ENCODE assay signal across 12 cellular contexts in the genomic region with DNA sequence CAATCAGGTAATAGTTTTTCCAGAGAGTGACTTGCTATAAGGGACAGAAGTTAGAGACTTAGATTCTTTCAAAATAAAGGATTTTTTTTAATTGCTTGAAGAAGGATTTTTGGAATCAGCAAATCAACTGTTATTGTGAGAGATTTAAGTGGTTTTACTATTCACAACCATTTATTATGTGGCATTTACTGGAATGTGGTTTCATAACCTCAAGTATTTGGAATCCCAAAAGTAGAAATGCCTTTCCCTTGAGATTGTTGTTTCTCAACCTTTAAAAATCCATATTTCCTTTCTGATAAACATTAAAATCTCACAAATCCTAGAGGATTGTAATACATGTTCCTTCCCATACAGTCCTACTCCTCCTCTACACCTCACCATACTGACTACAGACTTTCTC. TPM values are rescaled to one million over a fixed set of nuclear protein-coding genes. Genes with fewer than 3 reads are reported as not detected.
DNase-seq lines count a peak whose midpoint lies in the region; ATAC-seq and TF ChIP-seq lines count a peak whose summit lies in the region.
"Had no signal": no experiment of that assay in that cellular context is flagged by ENCODE, and none has a peak within 500 bp of the region (broad histone marks: within the 10 kb centered on the region; RNA-seq: fewer than 3 reads in every experiment).

No MANE protein-coding gene starts in this region.

- peak overlapping the region; percentile 12 for H3K4me2 ChIP-seq in Karpas-422 (ENCODE audit: low read depth, low read length, poor library complexity, severe bottlenecking)
- H3K4me2 ChIP-seq: neural progenitor cell had no signal

- H3K27ac Mint-ChIP-seq in CD14-positive monocyte (peak overlapping the region; percentile 84 to 94 (median 93)), MCF 10A (ENCODE audit: low read depth, unreplicated experiment) (peak overlapping the region; percentile 67)
- H3K27ac Mint-ChIP-seq in natural killer cell treated with Interleukin-12 subunit alpha and Interleukin-12 subunit beta and Interleukin-15 and Interleukin-18, amount 100 ng/mL, for 72 hours: peak overlapping the region; percentile 98 to 99
- H3K27ac Mint-ChIP-seq: neural progenitor cell, type B pancreatic cell had no signal

- CTCF ChIA-PET in MCF 10A (lab: Yijun Ruan, JAX): no interaction called here

- H3K9me3 ChIP-seq in Karpas-422 (ENCODE audit: low read length) (no peaks in the 10 kb centered on the region), adrenal gland (replicated peaks in 1 of 3) (no peaks in the 10 kb centered on the region)

- peak overlapping the region in 1 of 2 donors; percentile 70 for H3K4me3 Mint-ChIP-seq in CD14-positive monocyte
- H3K4me3 Mint-ChIP-seq in MCF 10A (ENCODE audit: unreplicated experiment): no peak overlapping the region
- peak overlapping the region; percentile 95 for H3K4me3 Mint-ChIP-seq in natural killer cell treated with Interleukin-12 subunit alpha and Interleukin-12 subunit beta and Interleukin-15 and Interleukin-18, amount 100 ng/mL, for 72 hours
- H3K4me3 Mint-ChIP-seq: neural progenitor cell, type B pancreatic cell had no signal

- H3K36me3 ChIP-seq in Karpas-422 (ENCODE audit: insufficient read depth, low read length) (peaks cover 75% of the 10 kb centered on the region), adrenal gland (replicated peaks in 1 of 2) (peaks cover 0 to 11% of the 10 kb centered on the region in 2 donors)
- H3K36me3 ChIP-seq: neural progenitor cell had no signal

- peaks cover 97% of the 10 kb centered on the region for H3K4me1 ChIP-seq in Karpas-422 (ENCODE audit: low read length)
- H3K4me1 ChIP-seq in adrenal gland (replicated peaks in 1 of 2): peaks cover 15 to 52% of the 10 kb centered on the region in 2 donors

- peaks cover 100% of the 10 kb centered on the region for H3K79me2 ChIP-seq in Karpas-422 (ENCODE audit: low read length)

- H3K27ac ChIP-seq in Karpas-422 (ENCODE audit: low read length): peak overlapping the region; percentile 53
- no peak overlapping the region for H3K27ac ChIP-seq in adrenal gland
- H3K27ac ChIP-seq: neural progenitor cell had no signal

- H3K36me3 Mint-ChIP-seq in CD14-positive monocyte (peaks cover 22 to 37% of the 10 kb centered on the region in 2 donors), MCF 10A (ENCODE audit: insufficient read depth, unreplicated experiment) (peaks cover 51% of the 10 kb centered on the region)
- peaks cover 78% of the 10 kb centered on the region for H3K36me3 Mint-ChIP-seq in natural killer cell treated with Interleukin-12 subunit alpha and Interleukin-12 subunit beta and Interleukin-15 and Interleukin-18, amount 100 ng/mL, for 72 hours

- H3K27me3 ChIP-seq in Karpas-422 (ENCODE audit: low read length) (no peaks in the 10 kb centered on the region), adrenal gland (no peaks in the 10 kb centered on the region)
- H3K27me3 ChIP-seq: neural progenitor cell had no signal

- POLR2A ChIA-PET in MCF 10A (lab: Yijun Ruan, JAX): interaction anchor here (0.7 kb wide), 1 partner anchor 723 kb away, joined by 3 read pairs; no protein-coding TSS in a partner anchor

- H3K9me2 ChIP-seq in Karpas-422 (replicated peaks; ENCODE audit: insufficient read depth, low read length): no peaks in the 10 kb centered on the region

- H3K4me3 ChIP-seq in Karpas-422 (ENCODE audit: low read length) (no peak overlapping the region), adrenal gland (no peak overlapping the region)
- H3K4me3 ChIP-seq: neural progenitor cell had no signal

- no peak overlapping the region for H3K9ac ChIP-seq in Karpas-422 (ENCODE audit: low read length)
- H3K9ac ChIP-seq: neural progenitor cell had no signal

- H2AFZ ChIP-seq in Karpas-422 (ENCODE audit: low read length): no peak overlapping the region
- H2AFZ ChIP-seq: neural progenitor cell had no signal

- H3K9me3 Mint-ChIP-seq in CD14-positive monocyte (peaks cover 0 to 4% (median 0%) of the 10 kb centered on the region in 7 donors), MCF 10A (ENCODE audit: unreplicated experiment) (no peaks in the 10 kb centered on the region)
- no peaks in the 10 kb centered on the region for H3K9me3 Mint-ChIP-seq in natural killer cell treated with Interleukin-12 subunit alpha and Interleukin-12 subunit beta and Interleukin-15 and Interleukin-18, amount 100 ng/mL, for 72 hours
- H3K9me3 Mint-ChIP-seq: neural progenitor cell had no signal

- intact Hi-C loops in CD14-positive monocyte (cut with micrococcal nuclease): no loop called here
- intact Hi-C loops in MCF 10A (cut with micrococcal nuclease): no loop called here
- intact Hi-C loops in adrenal gland (cut with DNase I): no loop called here

- H3K4me1 Mint-ChIP-seq in CD14-positive monocyte (peaks cover 85% of the 10 kb centered on the region), MCF 10A (ENCODE audit: insufficient read depth, unreplicated experiment) (peaks cover 40% of the 10 kb centered on the region)
- peaks cover 66 to 90% of the 10 kb centered on the region in 2 donors for H3K4me1 Mint-ChIP-seq in natural killer cell treated with Interleukin-12 subunit alpha and Interleukin-12 subunit beta and Interleukin-15 and Interleukin-18, amount 100 ng/mL, for 72 hours (ENCODE audit: low read depth in 2 of 2)

- DNase-seq in CD14-positive monocyte (ENCODE audit: low spot score) (no peak), Karpas-422 (no peak), MCF 10A (ENCODE audit: unreplicated experiment) (peak; percentile 10), adrenal gland (no peak), SKM-1 treated with dmso at 0.1 percent for 144 hours (lab: John Stamatoyannopoulos, UW; ENCODE audit: unreplicated experiment) (no peak)
- no peak for DNase-seq in natural killer cell treated with Interleukin-12 subunit alpha and Interleukin-12 subunit beta and Interleukin-15 and Interleukin-18, amount 100 ng/mL, for 72 hours (ENCODE audit: low spot score)
- no peak for DNase-seq in activated CD4-positive, CD25-positive, alpha-beta regulatory T cell (lab: John Stamatoyannopoulos, UW)
- DNase-seq: NCI-H2029, SHP77 had no signal

- no TSS peak for BruUV-seq in MCF 10A (replicated peaks; lab: Mats Ljungman, UMichigan)

- peaks cover 7% of the 10 kb centered on the region; the same call in 1 of the 2 replicates for H4K20me1 ChIP-seq in Karpas-422 (ENCODE audit: insufficient read depth, low read depth, low read length)

- TF ChIP-seq CTCF in CD14-positive monocyte (IDR thresholded peaks at IDR 0.05) (no peak), MCF 10A (IDR thresholded peaks at IDR 0.05; ENCODE audit: unreplicated experiment) (no peak), adrenal gland (IDR thresholded peaks at IDR 0.05) (no peak)

- ATAC-seq in natural killer cell treated with Interleukin-12 subunit alpha and Interleukin-12 subunit beta and Interleukin-15 and Interleukin-18, amount 100 ng/mL, for 72 hours: no peak
- ATAC-seq in HG03521 (IDR thresholded peaks at IDR 0.05; ENCODE audit: unreplicated experiment): no peak

- H3K27me3 Mint-ChIP-seq in CD14-positive monocyte (ENCODE audit: low read depth in 3 of 3) (no peaks in the 10 kb centered on the region), MCF 10A (ENCODE audit: insufficient read depth, unreplicated experiment) (no peaks in the 10 kb centered on the region)
- no peaks in the 10 kb centered on the region for H3K27me3 Mint-ChIP-seq in natural killer cell treated with Interleukin-12 subunit alpha and Interleukin-12 subunit beta and Interleukin-15 and Interleukin-18, amount 100 ng/mL, for 72 hours
- H3K27me3 Mint-ChIP-seq: type B pancreatic cell had no signal

- no peak for TF ChIP-seq POLR2A in adrenal gland (IDR thresholded peaks at IDR 0.05)

RNA-seq across cellular contexts. Expression of a gene that starts 5.0 kb away (rescaled TPM):
- polyA plus RNA-seq in CD14-positive monocyte: 10 to 100 TPM; 72.7 to 91.7 TPM
- total RNA-seq in Karpas-422 (2014; rRNA removed; shearing (Covaris generic); ENCODE audit: low replicate concordance): 141 and 295 TPM in 2 replicates
- total RNA-seq in MCF 10A (2022): 62.0 and 79.6 TPM in 2 replicates
- total RNA-seq in natural killer cell treated with Interleukin-12 subunit alpha and Interleukin-12 subunit beta and Interleukin-15 and Interleukin-18, amount 100 ng/mL, for 72 hours: 100 to 1,000 TPM; 346 to 459 TPM
- total RNA-seq in adrenal gland: 10 to 100 TPM; 45.7 to 90.9 (median 55.0) TPM
- 10 to 100 TPM; 23.7 to 82.8 (median 34.4) TPM for polyA plus RNA-seq in adrenal gland
